Comparison of ENCODE assay signal across 34 cellular contexts in the genomic region with DNA sequence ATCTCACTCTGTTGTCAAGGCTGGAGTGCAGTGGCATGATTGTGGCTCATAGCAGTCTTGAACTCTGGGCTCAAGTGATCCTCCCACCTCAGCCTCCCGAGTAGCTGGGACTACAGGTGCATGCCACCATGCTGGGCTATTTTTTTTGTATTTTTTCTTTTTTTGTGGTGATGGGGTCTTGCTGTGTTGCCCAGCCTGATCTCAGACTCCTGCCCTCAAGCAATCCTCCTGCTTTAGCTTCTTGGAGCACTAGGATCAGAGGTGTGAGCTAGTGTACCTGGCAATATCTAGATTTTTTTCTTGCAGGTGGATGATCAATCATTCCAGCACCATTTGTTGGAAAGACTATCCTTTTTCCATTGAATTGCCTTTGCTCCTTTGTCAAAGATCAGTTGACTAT. TPM values are rescaled to one million over a fixed set of nuclear protein-coding genes. Genes with fewer than 3 reads are reported as not detected.
"Had no signal": no experiment of that assay in that cellular context is flagged by ENCODE, and none has a peak within 500 bp of the region (broad histone marks: within the 10 kb centered on the region; RNA-seq: fewer than 3 reads in every experiment).

No MANE protein-coding gene starts in this region.

- H3K36me3 Mint-ChIP-seq: activated CD4-positive, alpha-beta memory T cell treated with anti-CD3 and anti-CD28 coated beads for 36 hours; activated CD8-positive, alpha-beta memory T cell treated with anti-CD3 and anti-CD28 coated beads, Interleukin-2, amount 10 ng/mL, durations not matched to agents 7 days and 5 days; activated naive CD4-positive, alpha-beta T cell treated with anti-CD3 and anti-CD28 coated beads, Interleukin-2, amount 10 ng/mL, durations not matched to agents 7 days and 5 days; activated naive CD4-positive, alpha-beta T cell treated with anti-CD3 and anti-CD28 coated beads, Interleukin-2, amount 50 U/mL, for 72 hours; activated naive CD8-positive, alpha-beta T cell treated with anti-CD3 and anti-CD28 coated beads, Interleukin-2, amount 10 ng/mL, durations not matched to agents 7 days and 5 days; brain had no signal

- H3K27me3 Mint-ChIP-seq: activated CD4-positive, alpha-beta T cell treated with anti-CD3 and anti-CD28 coated beads for 36 hours; activated naive CD8-positive, alpha-beta T cell treated with anti-CD3 and anti-CD28 coated beads, Interleukin-2, amount 10 ng/mL, durations not matched to agents 7 days and 5 days; T-helper 17 cell had no signal

- H3K4me1 ChIP-seq: colonic mucosa had no signal

- H3K27me3 ChIP-seq: ascending aorta, breast epithelium, cardiac muscle cell, colonic mucosa had no signal

- H3K9me3 Mint-ChIP-seq: activated CD4-positive, alpha-beta memory T cell treated with anti-CD3 and anti-CD28 coated beads for 36 hours; activated CD4-positive, alpha-beta T cell treated with anti-CD3 and anti-CD28 coated beads, Interleukin-2, amount 10 ng/mL, durations not matched to agents 24 days and 14 days; activated naive CD4-positive, alpha-beta T cell treated with anti-CD3 and anti-CD28 coated beads, Interleukin-2, amount 10 ng/mL, durations not matched to agents 7 days and 5 days; activated naive CD4-positive, alpha-beta T cell treated with anti-CD3 and anti-CD28 coated beads, Interleukin-2, amount 50 U/mL, for 72 hours; activated naive CD8-positive, alpha-beta T cell treated with anti-CD3 and anti-CD28 coated beads, Interleukin-2, amount 10 ng/mL, durations not matched to agents 7 days and 5 days; activated T-cell treated with anti-CD3 and anti-CD28 coated beads, Interleukin-2, amount 50 U/mL, for 72 hours; T-helper 2 cell treated with Interferon-gamma antibody and Interleukin-4, amounts not matched to agents 5 μg/mL and 100 μg/mL, for 36 hours had no signal

- ATAC-seq: activated CD4-positive, alpha-beta T cell treated with anti-CD3 and anti-CD28 coated beads for 36 hours; activated CD8-positive, alpha-beta memory T cell treated with anti-CD3 and anti-CD28 coated beads, Interleukin-2, amount 10 ng/mL, durations not matched to agents 7 days and 5 days; activated CD8-positive, alpha-beta T cell treated with anti-CD3 and anti-CD28 coated beads, Interleukin-2, amount 10 ng/mL, durations not matched to agents 7 days and 5 days; activated naive CD4-positive, alpha-beta T cell treated with anti-CD3 and anti-CD28 coated beads, Interleukin-2, amount 50 U/mL, for 72 hours; activated T-cell treated with anti-CD3 and anti-CD28 coated beads, Interleukin-2, amount 50 U/mL, for 72 hours; T-helper 17 cell had no signal

- H3K9me3 ChIP-seq: ascending aorta, breast epithelium, colonic mucosa had no signal

- H3K36me3 ChIP-seq: ascending aorta, breast epithelium, cardiac muscle cell, colonic mucosa, WERI-Rb-1 had no signal

- DNase-seq: activated CD4-positive, alpha-beta memory T cell treated with anti-CD3 and anti-CD28 coated beads for 36 hours; activated CD4-positive, alpha-beta T cell treated with anti-CD3 and anti-CD28 coated beads for 36 hours; activated CD4-positive, alpha-beta T cell treated with anti-CD3 and anti-CD28 coated beads, Interleukin-2, amount 10 ng/mL, durations not matched to agents 24 days and 14 days; activated CD4-positive, CD25-positive, alpha-beta regulatory T cell; activated CD4-positive, CD25-positive, alpha-beta regulatory T cell treated with anti-CD3 and anti-CD28 coated beads, Interleukin-2, amount 50 U/mL, for 72 hours; activated CD8-positive, alpha-beta memory T cell treated with anti-CD3 and anti-CD28 coated beads, Interleukin-2, amount 10 ng/mL, durations not matched to agents 7 days and 5 days; activated CD8-positive, alpha-beta memory T cell treated with anti-CD3 and anti-CD28 coated beads, Interleukin-2, amount 50 U/mL, for 4 hours; activated CD8-positive, alpha-beta T cell treated with anti-CD3 and anti-CD28 coated beads, Interleukin-2, amount 10 ng/mL, durations not matched to agents 7 days and 5 days; activated gamma-delta T cell; activated naive CD4-positive, alpha-beta T cell; activated naive CD4-positive, alpha-beta T cell treated with anti-CD3 and anti-CD28 coated beads, Interleukin-2, amount 10 ng/mL, durations not matched to agents 7 days and 5 days; activated naive CD8-positive, alpha-beta T cell treated with anti-CD3 and anti-CD28 coated beads, Interleukin-2, amount 10 ng/mL, durations not matched to agents 7 days and 5 days; activated T-cell treated with anti-CD3 and anti-CD28 coated beads, Interleukin-2, amount 50 U/mL, for 1 hour; activated T-cell treated with anti-CD3 and anti-CD28 coated beads, Interleukin-2, amount 50 U/mL, for 72 hours; central memory CD4-positive, alpha-beta T cell; cerebellar nuclear complex; colonic mucosa; effector CD8-positive, alpha-beta T cell; foreskin fibroblast; head of caudate nucleus; T-helper 1 cell; T-helper 17 cell; WERI-Rb-1 had no signal

- H3K27ac Mint-ChIP-seq: activated CD4-positive, alpha-beta memory T cell treated with anti-CD3 and anti-CD28 coated beads for 36 hours; activated CD4-positive, alpha-beta T cell treated with anti-CD3 and anti-CD28 coated beads for 36 hours; activated CD4-positive, alpha-beta T cell treated with anti-CD3 and anti-CD28 coated beads, Interleukin-2, amount 10 ng/mL, durations not matched to agents 24 days and 14 days; activated CD8-positive, alpha-beta memory T cell treated with anti-CD3 and anti-CD28 coated beads, Interleukin-2, amount 10 ng/mL, durations not matched to agents 7 days and 5 days; activated CD8-positive, alpha-beta T cell treated with anti-CD3 and anti-CD28 coated beads, Interleukin-2, amount 10 ng/mL, durations not matched to agents 7 days and 5 days; activated naive CD4-positive, alpha-beta T cell treated with anti-CD3 and anti-CD28 coated beads, Interleukin-2, amount 10 ng/mL, durations not matched to agents 7 days and 5 days; activated naive CD4-positive, alpha-beta T cell treated with anti-CD3 and anti-CD28 coated beads, Interleukin-2, amount 50 U/mL, for 72 hours; activated naive CD8-positive, alpha-beta T cell treated with anti-CD3 and anti-CD28 coated beads, Interleukin-2, amount 10 ng/mL, durations not matched to agents 7 days and 5 days; activated T-cell treated with anti-CD3 and anti-CD28 coated beads, Interleukin-2, amount 50 U/mL, for 72 hours; brain; T-helper 17 cell; T-helper 2 cell treated with Interferon-gamma antibody and Interleukin-4, amounts not matched to agents 5 μg/mL and 100 μg/mL, for 36 hours had no signal

- H3K4me3 Mint-ChIP-seq: activated CD4-positive, alpha-beta memory T cell treated with anti-CD3 and anti-CD28 coated beads for 36 hours; activated CD4-positive, alpha-beta T cell treated with anti-CD3 and anti-CD28 coated beads for 36 hours; activated CD4-positive, alpha-beta T cell treated with anti-CD3 and anti-CD28 coated beads, Interleukin-2, amount 10 ng/mL, durations not matched to agents 24 days and 14 days; activated CD8-positive, alpha-beta memory T cell treated with anti-CD3 and anti-CD28 coated beads, Interleukin-2, amount 10 ng/mL, durations not matched to agents 7 days and 5 days; activated CD8-positive, alpha-beta T cell treated with anti-CD3 and anti-CD28 coated beads, Interleukin-2, amount 10 ng/mL, durations not matched to agents 7 days and 5 days; activated naive CD4-positive, alpha-beta T cell treated with anti-CD3 and anti-CD28 coated beads, Interleukin-2, amount 10 ng/mL, durations not matched to agents 7 days and 5 days; activated naive CD8-positive, alpha-beta T cell treated with anti-CD3 and anti-CD28 coated beads, Interleukin-2, amount 10 ng/mL, durations not matched to agents 7 days and 5 days; activated T-cell treated with anti-CD3 and anti-CD28 coated beads, Interleukin-2, amount 50 U/mL, for 72 hours; brain; T-helper 17 cell; T-helper 2 cell treated with Interferon-gamma antibody and Interleukin-4, amounts not matched to agents 5 μg/mL and 100 μg/mL, for 36 hours had no signal

- H3K4me3 ChIP-seq: ascending aorta, breast epithelium, cardiac muscle cell, colonic mucosa had no signal

- H3K27ac ChIP-seq: cardiac muscle cell, colonic mucosa, epithelial cell of prostate, WERI-Rb-1 had no signal

- H3K4me1 Mint-ChIP-seq: activated CD4-positive, alpha-beta T cell treated with anti-CD3 and anti-CD28 coated beads for 36 hours; activated CD4-positive, alpha-beta T cell treated with anti-CD3 and anti-CD28 coated beads, Interleukin-2, amount 10 ng/mL, durations not matched to agents 24 days and 14 days; activated CD8-positive, alpha-beta memory T cell treated with anti-CD3 and anti-CD28 coated beads, Interleukin-2, amount 10 ng/mL, durations not matched to agents 7 days and 5 days; activated naive CD4-positive, alpha-beta T cell treated with anti-CD3 and anti-CD28 coated beads, Interleukin-2, amount 10 ng/mL, durations not matched to agents 7 days and 5 days; activated naive CD8-positive, alpha-beta T cell treated with anti-CD3 and anti-CD28 coated beads, Interleukin-2, amount 10 ng/mL, durations not matched to agents 7 days and 5 days had no signal

- FAIRE-seq: endometrium, endothelial cell of umbilical vein, frontal cortex had no signal

RNA-seq across cellular contexts. Expression of a gene that starts 52.8 kb away (rescaled TPM):
- total RNA-seq: activated CD4-positive, alpha-beta memory T cell treated with anti-CD3 and anti-CD28 coated beads for 36 hours; activated CD4-positive, alpha-beta T cell treated with anti-CD3 and anti-CD28 coated beads for 36 hours; activated CD8-positive, alpha-beta memory T cell treated with anti-CD3 and anti-CD28 coated beads for 36 hours; activated CD8-positive, alpha-beta memory T cell treated with anti-CD3 and anti-CD28 coated beads, Interleukin-2, amount 10 ng/mL, durations not matched to agents 7 days and 5 days; activated naive CD4-positive, alpha-beta T cell treated with anti-CD3 and anti-CD28 coated beads, Interleukin-2, amount 50 U/mL, for 72 hours; cardiac muscle cell had no signal
- polyA plus RNA-seq: cardiac muscle cell had no signal
